Comparison of ENCODE assay signal across 8 cellular contexts in the genomic region with DNA sequence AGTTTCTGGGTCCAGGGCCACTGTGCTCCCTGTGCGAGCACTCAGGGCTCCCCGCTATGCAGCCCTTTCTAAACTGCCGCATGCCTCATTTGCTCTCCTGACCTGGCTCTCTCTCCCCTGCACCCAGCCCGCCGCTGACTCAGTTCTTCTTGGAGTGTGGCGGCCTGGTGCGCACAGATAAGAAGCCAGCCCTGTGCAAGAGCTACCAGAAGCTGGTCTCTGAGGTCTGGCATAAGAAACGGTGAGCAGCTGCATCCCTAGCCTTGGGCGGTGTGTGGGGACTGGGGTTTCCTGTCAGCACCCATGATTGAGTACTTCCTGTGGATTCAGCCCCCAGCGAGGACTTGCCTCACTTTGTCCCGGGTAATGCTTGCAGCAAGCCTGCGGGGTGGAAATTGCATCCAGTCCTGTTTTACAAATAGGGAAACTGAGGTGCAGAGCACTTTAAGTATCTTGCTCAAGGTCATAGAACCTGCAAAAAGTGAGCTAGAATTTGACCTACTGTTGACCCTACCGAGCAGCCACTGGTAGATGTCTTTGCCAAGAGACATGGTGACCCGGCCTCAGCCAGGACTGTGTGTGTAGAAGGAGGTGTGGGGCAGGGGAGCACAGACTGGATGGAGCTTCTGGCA. TPM values are rescaled to one million over a fixed set of nuclear protein-coding genes. Genes with fewer than 3 reads are reported as not detected.
DNase-seq lines count a peak whose midpoint lies in the region; ATAC-seq and TF ChIP-seq lines count a peak whose summit lies in the region.

No MANE protein-coding gene starts in this region.

- intact Hi-C loops in activated CD4-positive, alpha-beta T cell treated with anti-CD3 and anti-CD28 coated beads for 36 hours (cut with DNase I, micrococcal nuclease): loop anchor here in 1 of 2 experiments (1.0 kb wide), 1 partner anchor 28 kb away; the partner anchor contains the start of genes C9orf78 and USP20
- intact Hi-C loops in prostate gland (cut with DNase I): no loop called here

- H3K9me3 Mint-ChIP-seq in activated CD4-positive, alpha-beta T cell treated with anti-CD3 and anti-CD28 coated beads for 36 hours (ENCODE audit: low read depth): no peaks in the 10 kb centered on the region
- no peaks in the 10 kb centered on the region for H3K9me3 Mint-ChIP-seq in endothelial cell (ENCODE audit: unreplicated experiment)

- H3K36me3 ChIP-seq in prostate gland: peaks cover 0 to 15% of the 10 kb centered on the region in 2 donors

- H3K27me3 Mint-ChIP-seq in activated CD4-positive, alpha-beta T cell treated with anti-CD3 and anti-CD28 coated beads for 36 hours: no peaks in the 10 kb centered on the region
- no peaks in the 10 kb centered on the region for H3K27me3 Mint-ChIP-seq in endothelial cell (ENCODE audit: unreplicated experiment)

- H3K27me3 ChIP-seq in prostate gland (replicated peaks; ENCODE audit: insufficient read depth): no peaks in the 10 kb centered on the region

- H3K4me3 Mint-ChIP-seq in activated CD4-positive, alpha-beta T cell treated with anti-CD3 and anti-CD28 coated beads for 36 hours: peak overlapping the region; percentile 32
- H3K4me3 Mint-ChIP-seq in endothelial cell (ENCODE audit: unreplicated experiment): peak overlapping the region; percentile 26

- ATAC-seq in activated CD4-positive, alpha-beta T cell treated with anti-CD3 and anti-CD28 coated beads for 36 hours: peak; percentile 70
- no peak for ATAC-seq in HG03439 (IDR thresholded peaks at IDR 0.05; ENCODE audit: unreplicated experiment)
- no peak for ATAC-seq in GM21515 (IDR thresholded peaks at IDR 0.05; ENCODE audit: unreplicated experiment)

- WGBS in prostate gland: 70% methylated on average over 14 of the region's 14 CpGs

- CTCF ChIA-PET in activated CD4-positive, alpha-beta T cell treated with anti-CD3 and anti-CD28 coated beads for 36 hours (lab: Charles Lee): interaction anchor here (0.6 to 3.0 kb wide), 2 partner anchors 23 to 79 kb away, joined by 4 to 12 read pairs; no protein-coding TSS in a partner anchor

- H3K27ac ChIP-seq in prostate gland: no peak overlapping the region

- POLR2A ChIA-PET in activated CD4-positive, alpha-beta T cell treated with anti-CD3 and anti-CD28 coated beads for 36 hours (lab: Charles Lee): interaction anchor here (0.7 to 1.5 kb wide), 4 partner anchors 25 to 136 kb away, joined by 3 to 5 read pairs (median 3); no protein-coding TSS in a partner anchor

- no peak for TF ChIP-seq CTCF in endothelial cell (IDR thresholded peaks at IDR 0.05; ENCODE audit: unreplicated experiment)
- TF ChIP-seq CTCF in prostate gland (IDR thresholded peaks at IDR 0.05): no peak

- H3K4me1 ChIP-seq in prostate gland (replicated peaks): no peaks in the 10 kb centered on the region

- H3K4me3 ChIP-seq in prostate gland: no peak overlapping the region

- peak overlapping the region; percentile 87 for H3K27ac Mint-ChIP-seq in activated CD4-positive, alpha-beta T cell treated with anti-CD3 and anti-CD28 coated beads for 36 hours
- no peak overlapping the region for H3K27ac Mint-ChIP-seq in endothelial cell (ENCODE audit: unreplicated experiment)

- H3K4me1 Mint-ChIP-seq in activated CD4-positive, alpha-beta T cell treated with anti-CD3 and anti-CD28 coated beads for 36 hours: peaks cover 75% of the 10 kb centered on the region
- H3K4me1 Mint-ChIP-seq in endothelial cell (ENCODE audit: unreplicated experiment): no peaks in the 10 kb centered on the region

- H3K9me3 ChIP-seq in prostate gland: no peaks in the 10 kb centered on the region

- peaks cover 43% of the 10 kb centered on the region for H3K36me3 Mint-ChIP-seq in activated CD4-positive, alpha-beta T cell treated with anti-CD3 and anti-CD28 coated beads for 36 hours (ENCODE audit: low read depth)
- peaks cover 18% of the 10 kb centered on the region for H3K36me3 Mint-ChIP-seq in endothelial cell (ENCODE audit: low read depth, unreplicated experiment)

- no peak for TF ChIP-seq POLR2A in prostate gland (IDR thresholded peaks at IDR 0.05)

- DNase-seq in M059J (ENCODE audit: low read depth) (peak; percentile 100), endothelial cell (ENCODE audit: low spot score) (no peak), prostate gland (ENCODE audit: low spot score) (no peak), D341Med (ENCODE audit: low spot score) (no peak)
- DNase-seq in activated CD4-positive, alpha-beta T cell treated with anti-CD3 and anti-CD28 coated beads for 36 hours: peak; percentile 83
- DNase-seq in stimulated activated CD8-positive, alpha-beta memory T cell treated with anti-CD3 and anti-CD28 coated beads, Interleukin-4, amount 100 ng/mL, for 48 hours: peak; percentile 83

RNA-seq across cellular contexts. Expression of gene USP20, which starts 27.9 kb away (rescaled TPM):
- total RNA-seq in M059J (2014; rRNA removed; shearing (Covaris generic)): 5.5 and 18.0 TPM in 2 replicates
- total RNA-seq in activated CD4-positive, alpha-beta T cell treated with anti-CD3 and anti-CD28 coated beads for 36 hours: 10 to 100 TPM; 37.6 to 48.5 TPM
- total RNA-seq in endothelial cell (ENCODE audit: unreplicated experiment): 21.7 TPM
- 10 to 100 TPM; 34.8 to 53.5 TPM for total RNA-seq in prostate gland

RNA-seq across cellular contexts. Expression of gene C9orf78, which starts 28.1 kb away (rescaled TPM):
- total RNA-seq in M059J (2014; rRNA removed; shearing (Covaris generic)): 49.9 and 51.4 TPM in 2 replicates
- total RNA-seq in activated CD4-positive, alpha-beta T cell treated with anti-CD3 and anti-CD28 coated beads for 36 hours: 10 to 100 TPM; 42.8 to 59.8 TPM
- total RNA-seq in endothelial cell (ENCODE audit: unreplicated experiment) (29.1 TPM), prostate gland (10 to 100 TPM; 63.7 to 76.8 TPM)

RNA-seq across cellular contexts. Expression of gene TOR1A, which starts 39.2 kb away (rescaled TPM):
- total RNA-seq in M059J (2014; rRNA removed; shearing (Covaris generic)): 100 and 104 TPM in 2 replicates
- total RNA-seq in activated CD4-positive, alpha-beta T cell treated with anti-CD3 and anti-CD28 coated beads for 36 hours: 10 to 100 TPM; 34.9 to 39.7 TPM
- total RNA-seq in endothelial cell (ENCODE audit: unreplicated experiment) (58.0 TPM), prostate gland (10 to 100 TPM; 37.1 to 41.2 TPM)

Comparison
In these comparisons a context has a peak if more than half of its experiments do, and no peak if none do; other contexts are left out.
1. DNase-seq: peak in M059J (single experiment), activated CD4-positive, alpha-beta T cell treated with anti-CD3 and anti-CD28 coated beads for 36 hours (single experiment) and stimulated activated CD8-positive, alpha-beta memory T cell treated with anti-CD3 and anti-CD28 coated beads, Interleukin-4, amount 100 ng/mL, for 48 hours (single experiment); none in endothelial cell (single experiment), prostate gland (single experiment) and D341Med (single experiment).